In genomic region chr22:26484360-26484706, GRCh38 we compare ENCODE assay signal across 8 cellular contexts. TPM values are rescaled to one million over a fixed set of nuclear protein-coding genes. Genes with fewer than 3 reads are reported as not detected.
A peak's percentile ranks its signal among the peaks of the same experiment; 100 is the strongest.
DNase-seq lines count a peak whose midpoint lies in the region; ATAC-seq, FAIRE-seq and TF ChIP-seq lines count a peak whose summit lies in the region.

No MANE protein-coding gene starts in this region.

- H3K4me3 ChIP-seq in BLaER1 treated with 17β-estradiol and CSF1 and Interleukin-3, amounts not matched to agents 10 nM and 100 nM, result peak overlapping the region; percentile 73 to 95 (median 76)
- no peak overlapping the region for H3K4me3 ChIP-seq in KMS-11 (IDR thresholded peaks at IDR 0.05; ENCODE audit: insufficient read depth, low read depth, low read length)

- TF ChIP-seq CTCF in KMS-11 (conservative IDR thresholded peaks at IDR 0.05; ENCODE audit: low read depth, low read length), result no peak

- no peaks in the 10 kb centered on the region for H3K27me3 ChIP-seq in BLaER1 treated with 17β-estradiol and CSF1 and Interleukin-3, amounts not matched to agents 10 nM and 100 nM
- H3K27me3 ChIP-seq in KMS-11 (ENCODE audit: insufficient read depth, low read depth), result no peaks in the 10 kb centered on the region

- no peaks in the 10 kb centered on the region for H3K9me3 Mint-ChIP-seq in naive thymus-derived CD8-positive, alpha-beta T cell

- no peaks in the 10 kb centered on the region for H3K9me3 ChIP-seq in BLaER1 treated with 17β-estradiol and CSF1 and Interleukin-3, amounts not matched to agents 10 nM and 100 nM (replicated peaks in 1 of 11)

- peak overlapping the region; percentile 85 to 97 (median 91); a peak in 21 of 22 replicates for H3K27ac ChIP-seq in BLaER1 treated with 17β-estradiol and CSF1 and Interleukin-3, amounts not matched to agents 10 nM and 100 nM
- H3K27ac ChIP-seq in KMS-11, result peak overlapping the region; percentile 80

- POLR2A ChIA-PET in naive thymus-derived CD8-positive, alpha-beta T cell (lab: Charles Lee), result interaction anchor here (0.6 to 3.4 kb wide), 12 partner anchors 10 to 188 kb away, joined by 3 to 40 read pairs (median 4); partner anchors contain the start of genes ASPHD2, MIAT, TFIP11 and TPST2

- peak overlapping the region; percentile 90 to 97 (median 94) for H3K4me3 Mint-ChIP-seq in naive thymus-derived CD8-positive, alpha-beta T cell

- H3K36me3 Mint-ChIP-seq in naive thymus-derived CD8-positive, alpha-beta T cell, result peaks cover 0 to 47% (median 0%) of the 10 kb centered on the region in 3 donors

- peaks cover 39 to 66% (median 64%) of the 10 kb centered on the region in 4 donors for H3K4me1 Mint-ChIP-seq in naive thymus-derived CD8-positive, alpha-beta T cell

- H3K79me2 ChIP-seq in KMS-11 (ENCODE audit: insufficient read depth, low read depth), result peaks cover 52% of the 10 kb centered on the region

- H3K9ac ChIP-seq in BLaER1 treated with 17β-estradiol and CSF1 and Interleukin-3, amounts not matched to agents 10 nM and 100 nM, result peak overlapping the region; percentile 85 to 92 (median 90)
- H3K9ac ChIP-seq in KMS-11, result peak overlapping the region; percentile 82

- no peaks in the 10 kb centered on the region; a peak in 1 of 22 replicates for H4K20me1 ChIP-seq in BLaER1 treated with 17β-estradiol and CSF1 and Interleukin-3, amounts not matched to agents 10 nM and 100 nM
- no peaks in the 10 kb centered on the region for H4K20me1 ChIP-seq in KMS-11 (ENCODE audit: insufficient read depth)

- no peak for ATAC-seq in naive thymus-derived CD8-positive, alpha-beta T cell
- no peak for ATAC-seq in HG03439 (IDR thresholded peaks at IDR 0.05; ENCODE audit: unreplicated experiment)
- no peak for ATAC-seq in GM19397 (IDR thresholded peaks at IDR 0.05; ENCODE audit: unreplicated experiment)

- peak; percentile 42 for DNase-seq in central memory CD4-positive, alpha-beta T cell
- no peak for DNase-seq in naive thymus-derived CD8-positive, alpha-beta T cell
- no peak for DNase-seq in DMS114 treated with DMSO at 0.1 percent for 48 hours (lab: John Stamatoyannopoulos, UW; ENCODE audit: unreplicated experiment)
- DNase-seq in GM12892 (ENCODE audit: insufficient read length), result no peak

- H3K27ac Mint-ChIP-seq in naive thymus-derived CD8-positive, alpha-beta T cell, result peak overlapping the region; percentile 89 to 99 (median 96)

- peaks cover 0 to 27% (median 14%) of the 10 kb centered on the region in 11 experiments; a peak in 16 of 22 replicates for H3K36me3 ChIP-seq in BLaER1 treated with 17β-estradiol and CSF1 and Interleukin-3, amounts not matched to agents 10 nM and 100 nM
- no peaks in the 10 kb centered on the region for H3K36me3 ChIP-seq in KMS-11 (ENCODE audit: insufficient read depth)

- no peaks in the 10 kb centered on the region for H3K27me3 Mint-ChIP-seq in naive thymus-derived CD8-positive, alpha-beta T cell

- FAIRE-seq in GM12892 (lab: Jason Lieb, UNC), result no peak

- TF ChIP-seq POLR2A in GM12892 (IDR thresholded peaks at IDR 0.05; ENCODE audit: low read depth, low read length), result no peak

- H3K4me2 ChIP-seq in BLaER1 treated with 17β-estradiol and CSF1 and Interleukin-3, amounts not matched to agents 10 nM and 100 nM, result peak overlapping the region; percentile 73 to 96 (median 90)
- H3K4me2 ChIP-seq in KMS-11, result peak overlapping the region; percentile 94

- peaks cover 65 to 90% (median 84%) of the 10 kb centered on the region in 10 experiments for H3K4me1 ChIP-seq in BLaER1 treated with 17β-estradiol and CSF1 and Interleukin-3, amounts not matched to agents 10 nM and 100 nM
- peaks cover 66% of the 10 kb centered on the region for H3K4me1 ChIP-seq in KMS-11 (ENCODE audit: low read depth, poor library complexity, severe bottlenecking)

- H2AFZ ChIP-seq in KMS-11 (ENCODE audit: low read depth), result peak overlapping the region; percentile 27; the same call in 1 of the 2 replicates

RNA-seq across cellular contexts. Expression of gene SRRD, which starts 0.7 kb away (rescaled TPM):
- 10 to 100 TPM; 21.4 to 24.6 TPM for total RNA-seq in naive thymus-derived CD8-positive, alpha-beta T cell
- 10 to 100 TPM; 17.1 to 27.0 (median 17.9) TPM for polyA plus RNA-seq in naive thymus-derived CD8-positive, alpha-beta T cell
- 23.0 TPM for polyA plus RNA-seq in GM12892 (2012; ENCODE audit: missing spikeins)

RNA-seq across cellular contexts. Expression of gene HPS4, which starts 0.8 kb away (rescaled TPM):
- total RNA-seq in naive thymus-derived CD8-positive, alpha-beta T cell, result 10 to 100 TPM; 63.9 to 64.3 TPM
- 10 to 100 TPM; 10.5 to 18.4 (median 16.2) TPM for polyA plus RNA-seq in naive thymus-derived CD8-positive, alpha-beta T cell
- 25.8 TPM for polyA plus RNA-seq in GM12892 (2012; ENCODE audit: missing spikeins)

RNA-seq across cellular contexts. Expression of gene TFIP11, which starts 27.9 kb away (rescaled TPM):
- 10 to 100 TPM; 56.2 to 67.8 TPM for total RNA-seq in naive thymus-derived CD8-positive, alpha-beta T cell
- 10 to 100 TPM; 15.3 to 33.9 (median 22.3) TPM for polyA plus RNA-seq in naive thymus-derived CD8-positive, alpha-beta T cell
- 17.2 TPM for polyA plus RNA-seq in GM12892 (2012; ENCODE audit: missing spikeins)

RNA-seq across cellular contexts. Expression of gene ASPHD2, which starts 55.3 kb away (rescaled TPM):
- total RNA-seq in naive thymus-derived CD8-positive, alpha-beta T cell, result 1 to 10 TPM; 2.9 to 3.5 TPM
- polyA plus RNA-seq in naive thymus-derived CD8-positive, alpha-beta T cell, result 1 to 10 TPM; 2.3 to 3.1 (median 2.5) TPM
- 2.7 TPM for polyA plus RNA-seq in GM12892 (2012; ENCODE audit: missing spikeins)
